In the genomic region with DNA sequence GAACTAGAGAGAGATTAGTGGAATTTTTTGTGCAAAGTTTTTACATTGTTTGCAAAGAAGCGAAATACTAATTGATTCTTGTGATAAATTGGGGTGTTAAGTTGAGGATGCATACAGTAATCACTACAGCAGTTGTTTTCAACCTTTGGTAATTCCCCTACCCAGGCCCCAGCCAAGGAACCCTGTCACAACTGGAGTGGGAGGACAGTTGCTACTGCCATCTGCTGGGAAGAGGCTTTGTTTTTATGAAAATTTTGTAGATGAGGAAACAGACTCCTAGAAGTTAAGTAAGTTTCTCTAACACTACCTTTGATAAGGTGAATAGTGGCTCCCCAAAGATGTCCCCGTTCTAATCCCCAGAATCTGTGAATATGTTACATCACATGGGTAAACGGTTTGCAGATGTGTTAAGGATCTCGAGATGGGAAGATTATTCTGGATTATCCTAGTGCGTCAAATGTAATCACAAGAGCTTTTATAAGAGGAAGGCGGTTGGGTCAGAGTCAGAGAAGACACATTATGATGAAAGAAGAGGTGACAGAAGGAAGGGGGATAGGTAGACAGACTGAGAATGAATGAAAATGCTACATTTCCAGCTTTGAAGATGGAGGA, we compare ENCODE assay signal across 8 cellular contexts. TPM values are rescaled to one million over a fixed set of nuclear protein-coding genes. Genes with fewer than 3 reads are reported as not detected.
DNase-seq lines count a peak whose midpoint lies in the region; ATAC-seq, FAIRE-seq and TF ChIP-seq lines count a peak whose summit lies in the region.

No MANE protein-coding gene starts in this region.

- peaks cover 10% of the 10 kb centered on the region for H3K9me3 Mint-ChIP-seq in mesothelial cell of epicardium

- H3K4me2 ChIP-seq in GM23248 (ENCODE audit: unreplicated experiment) (no peak overlapping the region), GM12878 (ENCODE audit: control insufficient read depth, insufficient read depth) (no peak overlapping the region)

- FAIRE-seq in GM12878 (lab: Jason Lieb, UNC) = peak; percentile 57

- H3K9ac ChIP-seq in GM23248 (no peak overlapping the region), GM12878 (ENCODE audit: control insufficient read depth, insufficient read depth, low read length) (no peak overlapping the region)

- H3K79me2 ChIP-seq in GM23248 (ENCODE audit: insufficient read depth) (no peaks in the 10 kb centered on the region), GM12878 (ENCODE audit: control insufficient read depth, insufficient read depth, low read length) (no peaks in the 10 kb centered on the region)

- H3K27me3 Mint-ChIP-seq in mesothelial cell of epicardium (ENCODE audit: low read depth) = no peaks in the 10 kb centered on the region

- H4K20me1 ChIP-seq in GM23248 (ENCODE audit: insufficient read depth) (no peaks in the 10 kb centered on the region), GM12878 (ENCODE audit: control insufficient read depth, insufficient read depth) (no peaks in the 10 kb centered on the region)

- TF ChIP-seq RAD21 in GM12878 (IDR thresholded peaks at IDR 0.05; ENCODE audit: insufficient read depth, low read depth, low read length) = peak; percentile 85

- H3K27me3 ChIP-seq in cardiac muscle cell (no peaks in the 10 kb centered on the region), GM23248 (replicated peaks; ENCODE audit: insufficient read depth) (no peaks in the 10 kb centered on the region), GM12878 (replicated peaks in 1 of 2; ENCODE audit: control insufficient read depth in 2 of 2, insufficient read depth in 2 of 2, low read length in 1 of 2) (no peaks in the 10 kb centered on the region)

- DNase-seq in cardiac muscle cell (ENCODE audit: low read depth in 1 of 2, low spot score in 1 of 2) = peak; percentile 36 to 39
- DNase-seq in Right ventricle myocardium inferior (ENCODE audit: missing footprints) = no peak
- DNase-seq in GM23248 = peak; percentile 58
- peak; percentile 23 for DNase-seq in NCI-H2227 (lab: John Stamatoyannopoulos, UW; ENCODE audit: unreplicated experiment)
- DNase-seq in GM12878 (ENCODE audit: low read depth, low spot score) = no peak
- peak; percentile 61 for DNase-seq in myocyte (ENCODE audit: low read depth)
- DNase-seq in mesothelial cell of epicardium (ENCODE audit: low spot score in 2 of 2, unreplicated experiment in 2 of 2) = no peak
- DNase-seq in activated CD4-positive, CD25-positive, alpha-beta regulatory T cell (lab: John Stamatoyannopoulos, UW) = no peak

- H3K27ac ChIP-seq in cardiac muscle cell (no peak overlapping the region), GM23248 (no peak overlapping the region), GM12878 (ENCODE audit: control insufficient read depth, insufficient read depth) (no peak overlapping the region)

- intact Hi-C loops in Right ventricle myocardium inferior (cut with DNase I) (loop anchor here (5.0 kb wide), 1 partner anchor 874 kb away; no protein-coding TSS in a partner anchor), GM12878 (cut with micrococcal nuclease; ENCODE audit: unreplicated experiment) (loop anchor here (5.0 to 10.0 kb wide), 2 partner anchors 141 to 874 kb away; no protein-coding TSS in a partner anchor)

- no peaks in the 10 kb centered on the region for H3K9me2 ChIP-seq in GM23248 (ENCODE audit: insufficient read depth)

- no peaks in the 10 kb centered on the region for H3K4me1 ChIP-seq in cardiac muscle cell (ENCODE audit: low read depth)
- no peaks in the 10 kb centered on the region for H3K4me1 ChIP-seq in GM23248 (ENCODE audit: insufficient read depth)
- H3K4me1 ChIP-seq in GM12878 (ENCODE audit: control insufficient read depth, insufficient read depth, low read length) = peaks cover 7% of the 10 kb centered on the region; the same call in 1 of the 2 replicates

- no peaks in the 10 kb centered on the region for H3F3A ChIP-seq in GM23248 (ENCODE audit: insufficient read depth)

- no TSS peak for BruUV-seq in GM12878 (replicated peaks; lab: Mats Ljungman, UMichigan)

- TF ChIP-seq EP300 in GM12878 (IDR thresholded peaks at IDR 0.05; ENCODE audit: borderline replicate concordance in 1 of 2, control insufficient read depth in 1 of 2, low read depth in 2 of 2, low read length in 2 of 2) = no peak

- no peak overlapping the region for H2AFZ ChIP-seq in GM23248
- no peak overlapping the region for H2AFZ ChIP-seq in GM12878 (ENCODE audit: control insufficient read depth, low read depth, low read length)

- H3K27ac Mint-ChIP-seq in mesothelial cell of epicardium = no peak overlapping the region

- POLR2A ChIA-PET in GM12878 (lab: Charles Lee) = no interaction called here

- RAD21 ChIA-PET in GM12878 (lab: Charles Lee; ENCODE audit: unreplicated experiment) = interaction anchor here (0.7 to 3.3 kb wide), 9 partner anchors 64 to 872 kb away, joined by 3 to 11 read pairs (median 5); no protein-coding TSS in a partner anchor

- no peak overlapping the region for H3K4me3 Mint-ChIP-seq in mesothelial cell of epicardium

- no peaks in the 10 kb centered on the region for H3K36me3 Mint-ChIP-seq in mesothelial cell of epicardium

- ATAC-seq in Right ventricle myocardium inferior = no peak
- peak; percentile 79 for ATAC-seq in GM12878

- in situ Hi-C loops in GM23248 (cut with MboI) (loop anchor here (10.0 kb wide), 1 partner anchor 481 kb away; no protein-coding TSS in a partner anchor), GM12878 (cut with MboI) (no loop called here)

- CTCF ChIA-PET in GM12878 (lab: Yijun Ruan, JAX) = interaction anchor here (0.7 to 3.0 kb wide), 20 partner anchors 8 to 1116 kb away, joined by 3 to 11 read pairs (median 4); no protein-coding TSS in a partner anchor

- SMC1A ChIA-PET in GM12878 (lab: Charles Lee; ENCODE audit: uncharacterized antibody, unreplicated experiment) = interaction anchor here (0.6 to 2.5 kb wide), 19 partner anchors 11 to 873 kb away, joined by 3 to 8 read pairs (median 3); no protein-coding TSS in a partner anchor

- H3K4me1 Mint-ChIP-seq in mesothelial cell of epicardium = peaks cover 2% of the 10 kb centered on the region

- H3K4me3 ChIP-seq in cardiac muscle cell (no peak overlapping the region), GM23248 (no peak overlapping the region), GM12878 (no peak overlapping the region)

- no peaks in the 10 kb centered on the region for H3K9me3 ChIP-seq in cardiac muscle cell (ENCODE audit: low read depth)
- H3K9me3 ChIP-seq in GM23248 (ENCODE audit: low read depth) = no peaks in the 10 kb centered on the region
- no peaks in the 10 kb centered on the region for H3K9me3 ChIP-seq in GM12878 (replicated peaks; ENCODE audit: control insufficient read depth, insufficient read depth, low read length)

- peak; percentile 51 for TF ChIP-seq CTCF in cardiac muscle cell (IDR thresholded peaks at IDR 0.05; ENCODE audit: low read depth, low read length)
- peak; percentile 50 to 71 (median 53) for TF ChIP-seq CTCF in GM12878 (IDR thresholded peaks at IDR 0.05 in 2 of 3, conservative IDR thresholded peaks at IDR 0.05 in 1 of 3; ENCODE audit: control insufficient read depth in 2 of 3, extremely low read depth in 1 of 3, insufficient read depth in 1 of 3, low read depth in 3 of 3, low read length in 3 of 3)
- no peak for TF ChIP-seq CTCF in mesothelial cell of epicardium (IDR thresholded peaks at IDR 0.05; ENCODE audit: unreplicated experiment)

- H3K36me3 ChIP-seq in cardiac muscle cell (no peaks in the 10 kb centered on the region), GM23248 (ENCODE audit: low read depth) (no peaks in the 10 kb centered on the region), GM12878 (ENCODE audit: control insufficient read depth in 2 of 2, insufficient read depth in 2 of 2, low read length in 1 of 2) (no peaks in the 10 kb centered on the region)

- 66 to 71% methylated on average over 6 of the region's 6 CpGs for WGBS in GM23248 (ENCODE audit: low coverage in 1 of 2, low lambda C conversion rate in 2 of 2, missing lambda C conversion rate in 2 of 2), 2 experiments
- 54% methylated on average over 6 of the region's 6 CpGs for WGBS in GM12878 (ENCODE audit: insufficient coverage, insufficient replicate concordance, low lambda C conversion rate, missing lambda C conversion rate)

- no peak for TF ChIP-seq POLR2A in GM12878 (IDR thresholded peaks at IDR 0.05; ENCODE audit: low read depth, low read length)

TF ChIP-seq in GM12878, 131 proteins besides CTCF, POLR2A, EP300 and RAD21 (continues in another document):
- TF ChIP-seq, protein P1, sequence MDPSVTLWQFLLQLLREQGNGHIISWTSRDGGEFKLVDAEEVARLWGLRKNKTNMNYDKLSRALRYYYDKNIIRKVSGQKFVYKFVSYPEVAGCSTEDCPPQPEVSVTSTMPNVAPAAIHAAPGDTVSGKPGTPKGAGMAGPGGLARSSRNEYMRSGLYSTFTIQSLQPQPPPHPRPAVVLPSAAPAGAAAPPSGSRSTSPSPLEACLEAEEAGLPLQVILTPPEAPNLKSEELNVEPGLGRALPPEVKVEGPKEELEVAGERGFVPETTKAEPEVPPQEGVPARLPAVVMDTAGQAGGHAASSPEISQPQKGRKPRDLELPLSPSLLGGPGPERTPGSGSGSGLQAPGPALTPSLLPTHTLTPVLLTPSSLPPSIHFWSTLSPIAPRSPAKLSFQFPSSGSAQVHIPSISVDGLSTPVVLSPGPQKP (IDR thresholded peaks at IDR 0.05; ENCODE audit: low read depth, low read length) = no peak

RNA-seq across cellular contexts. Expression of gene PPP1R2B, which starts 34.0 kb away (rescaled TPM):
- not detected in 2 replicates for total RNA-seq in cardiac muscle cell
- not detected in 2 replicates for polyA plus RNA-seq in cardiac muscle cell
- not detected for total RNA-seq in Right ventricle myocardium inferior
- 0.11 TPM in 1 of 2 replicates, not detected in the other for total RNA-seq in GM23248 (2014; rRNA removed; shearing (Covaris generic))
- polyA plus RNA-seq in GM23248 (2016; fragmentation: Nextera tagmentation; extraction: Ambion mirVana) = 0.10 TPM in 1 of 2 replicates, not detected in the other
- not detected in 2 replicates for total RNA-seq in GM12878 (2013; cell fraction: nucleolus; rRNA removed)
- not detected in 2 replicates for total RNA-seq in GM12878 (2014; rRNA removed)
- 0.13 TPM in 1 of 2 replicates, not detected in the other for total RNA-seq in GM12878 (2014; rRNA removed; fragmentation: Illumina TruSeq; extraction: Trizol)
- 0.11 TPM in 1 of 2 replicates, not detected in the other for total RNA-seq in GM12878 (2021)
- not detected for polyA plus RNA-seq in GM12878 (2011; ENCODE audit: low read depth)
- 0.08 and 0.73 TPM in 2 replicates for polyA plus RNA-seq in GM12878 (2011; rRNA removed)
- polyA plus RNA-seq in GM12878 (2011; cell fraction: cytosol; rRNA removed) = not detected in 2 replicates
- not detected in 2 replicates for polyA plus RNA-seq in GM12878 (2011; cell fraction: nucleus; rRNA removed)
- polyA plus RNA-seq in GM12878 (2012) = 0.09 TPM in 1 of 2 replicates, not detected in the other
- polyA plus RNA-seq in GM12878 (2014; fragmentation: Illumina TruSeq; extraction: Trizol) = 0.04 and 0.17 TPM in 2 replicates
- under 1 TPM in 1 of 2 experiments, not detected in 1; 0.02 TPM for polyA plus RNA-seq in GM12878 (2014; fragmentation: Nextera tagmentation; extraction: Ambion mirVana)
- not detected in 2 replicates for polyA plus RNA-seq in GM12878 (2014; rRNA removed)
- under 1 TPM in 1 of 2 experiments, not detected in 1; 0.08 TPM for polyA plus RNA-seq in GM12878 (2016; fragmentation: Nextera tagmentation; extraction: Ambion mirVana)
- polyA minus RNA-seq in GM12878 (2011; rRNA and poly(A)+ RNA removed) = not detected in 2 replicates
- not detected in 2 replicates for polyA minus RNA-seq in GM12878 (2011; cell fraction: cytosol; rRNA and poly(A)+ RNA removed)
- polyA minus RNA-seq in GM12878 (2011; cell fraction: nucleus; rRNA and poly(A)+ RNA removed) = not detected in 2 replicates
- total RNA-seq in myocyte = not detected in 2 replicates
- polyA plus RNA-seq in myocyte (2012) = not detected
- 0.11 TPM in 1 of 3 replicates, not detected in the others for total RNA-seq in mesothelial cell of epicardium

Comparison
In these comparisons a context has a peak if more than half of its experiments do, and no peak if none do; other contexts are left out.
1. DNase-seq: peak in cardiac muscle cell (2 of 2), GM23248 (single experiment), NCI-H2227 (single experiment) and myocyte (single experiment); none in Right ventricle myocardium inferior (single experiment), GM12878 (single experiment), mesothelial cell of epicardium (0 of 2) and activated CD4-positive, CD25-positive, alpha-beta regulatory T cell (0 of 4).